1 cellular context compared by ENCODE assay signal in the genomic region with DNA sequence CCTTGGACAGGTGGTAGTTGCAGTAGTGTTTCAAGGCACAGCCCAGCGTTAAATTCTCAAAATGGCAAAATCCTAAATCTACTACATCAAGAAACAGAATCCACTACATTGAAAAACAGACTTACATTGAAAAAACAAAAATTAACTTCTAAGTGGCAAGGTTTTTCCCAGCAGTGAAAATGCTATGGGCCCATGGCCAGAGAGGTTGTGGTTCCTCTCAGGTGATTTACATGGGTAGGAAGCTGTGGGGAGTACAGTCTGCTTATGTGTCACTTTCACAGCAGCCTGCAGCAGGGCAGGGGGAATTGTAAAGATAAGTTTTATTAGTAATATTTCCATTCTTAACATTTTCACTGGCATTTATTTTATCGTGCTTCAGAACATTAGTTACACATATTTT.
TF ChIP-seq lines count a peak whose summit lies in the region.

No MANE protein-coding gene starts in this region.

TF ChIP-seq in H1, 55 proteins besides CTCF, POLR2A, EP300 and RAD21 (continued from another document):
- TF ChIP-seq, protein P1, sequence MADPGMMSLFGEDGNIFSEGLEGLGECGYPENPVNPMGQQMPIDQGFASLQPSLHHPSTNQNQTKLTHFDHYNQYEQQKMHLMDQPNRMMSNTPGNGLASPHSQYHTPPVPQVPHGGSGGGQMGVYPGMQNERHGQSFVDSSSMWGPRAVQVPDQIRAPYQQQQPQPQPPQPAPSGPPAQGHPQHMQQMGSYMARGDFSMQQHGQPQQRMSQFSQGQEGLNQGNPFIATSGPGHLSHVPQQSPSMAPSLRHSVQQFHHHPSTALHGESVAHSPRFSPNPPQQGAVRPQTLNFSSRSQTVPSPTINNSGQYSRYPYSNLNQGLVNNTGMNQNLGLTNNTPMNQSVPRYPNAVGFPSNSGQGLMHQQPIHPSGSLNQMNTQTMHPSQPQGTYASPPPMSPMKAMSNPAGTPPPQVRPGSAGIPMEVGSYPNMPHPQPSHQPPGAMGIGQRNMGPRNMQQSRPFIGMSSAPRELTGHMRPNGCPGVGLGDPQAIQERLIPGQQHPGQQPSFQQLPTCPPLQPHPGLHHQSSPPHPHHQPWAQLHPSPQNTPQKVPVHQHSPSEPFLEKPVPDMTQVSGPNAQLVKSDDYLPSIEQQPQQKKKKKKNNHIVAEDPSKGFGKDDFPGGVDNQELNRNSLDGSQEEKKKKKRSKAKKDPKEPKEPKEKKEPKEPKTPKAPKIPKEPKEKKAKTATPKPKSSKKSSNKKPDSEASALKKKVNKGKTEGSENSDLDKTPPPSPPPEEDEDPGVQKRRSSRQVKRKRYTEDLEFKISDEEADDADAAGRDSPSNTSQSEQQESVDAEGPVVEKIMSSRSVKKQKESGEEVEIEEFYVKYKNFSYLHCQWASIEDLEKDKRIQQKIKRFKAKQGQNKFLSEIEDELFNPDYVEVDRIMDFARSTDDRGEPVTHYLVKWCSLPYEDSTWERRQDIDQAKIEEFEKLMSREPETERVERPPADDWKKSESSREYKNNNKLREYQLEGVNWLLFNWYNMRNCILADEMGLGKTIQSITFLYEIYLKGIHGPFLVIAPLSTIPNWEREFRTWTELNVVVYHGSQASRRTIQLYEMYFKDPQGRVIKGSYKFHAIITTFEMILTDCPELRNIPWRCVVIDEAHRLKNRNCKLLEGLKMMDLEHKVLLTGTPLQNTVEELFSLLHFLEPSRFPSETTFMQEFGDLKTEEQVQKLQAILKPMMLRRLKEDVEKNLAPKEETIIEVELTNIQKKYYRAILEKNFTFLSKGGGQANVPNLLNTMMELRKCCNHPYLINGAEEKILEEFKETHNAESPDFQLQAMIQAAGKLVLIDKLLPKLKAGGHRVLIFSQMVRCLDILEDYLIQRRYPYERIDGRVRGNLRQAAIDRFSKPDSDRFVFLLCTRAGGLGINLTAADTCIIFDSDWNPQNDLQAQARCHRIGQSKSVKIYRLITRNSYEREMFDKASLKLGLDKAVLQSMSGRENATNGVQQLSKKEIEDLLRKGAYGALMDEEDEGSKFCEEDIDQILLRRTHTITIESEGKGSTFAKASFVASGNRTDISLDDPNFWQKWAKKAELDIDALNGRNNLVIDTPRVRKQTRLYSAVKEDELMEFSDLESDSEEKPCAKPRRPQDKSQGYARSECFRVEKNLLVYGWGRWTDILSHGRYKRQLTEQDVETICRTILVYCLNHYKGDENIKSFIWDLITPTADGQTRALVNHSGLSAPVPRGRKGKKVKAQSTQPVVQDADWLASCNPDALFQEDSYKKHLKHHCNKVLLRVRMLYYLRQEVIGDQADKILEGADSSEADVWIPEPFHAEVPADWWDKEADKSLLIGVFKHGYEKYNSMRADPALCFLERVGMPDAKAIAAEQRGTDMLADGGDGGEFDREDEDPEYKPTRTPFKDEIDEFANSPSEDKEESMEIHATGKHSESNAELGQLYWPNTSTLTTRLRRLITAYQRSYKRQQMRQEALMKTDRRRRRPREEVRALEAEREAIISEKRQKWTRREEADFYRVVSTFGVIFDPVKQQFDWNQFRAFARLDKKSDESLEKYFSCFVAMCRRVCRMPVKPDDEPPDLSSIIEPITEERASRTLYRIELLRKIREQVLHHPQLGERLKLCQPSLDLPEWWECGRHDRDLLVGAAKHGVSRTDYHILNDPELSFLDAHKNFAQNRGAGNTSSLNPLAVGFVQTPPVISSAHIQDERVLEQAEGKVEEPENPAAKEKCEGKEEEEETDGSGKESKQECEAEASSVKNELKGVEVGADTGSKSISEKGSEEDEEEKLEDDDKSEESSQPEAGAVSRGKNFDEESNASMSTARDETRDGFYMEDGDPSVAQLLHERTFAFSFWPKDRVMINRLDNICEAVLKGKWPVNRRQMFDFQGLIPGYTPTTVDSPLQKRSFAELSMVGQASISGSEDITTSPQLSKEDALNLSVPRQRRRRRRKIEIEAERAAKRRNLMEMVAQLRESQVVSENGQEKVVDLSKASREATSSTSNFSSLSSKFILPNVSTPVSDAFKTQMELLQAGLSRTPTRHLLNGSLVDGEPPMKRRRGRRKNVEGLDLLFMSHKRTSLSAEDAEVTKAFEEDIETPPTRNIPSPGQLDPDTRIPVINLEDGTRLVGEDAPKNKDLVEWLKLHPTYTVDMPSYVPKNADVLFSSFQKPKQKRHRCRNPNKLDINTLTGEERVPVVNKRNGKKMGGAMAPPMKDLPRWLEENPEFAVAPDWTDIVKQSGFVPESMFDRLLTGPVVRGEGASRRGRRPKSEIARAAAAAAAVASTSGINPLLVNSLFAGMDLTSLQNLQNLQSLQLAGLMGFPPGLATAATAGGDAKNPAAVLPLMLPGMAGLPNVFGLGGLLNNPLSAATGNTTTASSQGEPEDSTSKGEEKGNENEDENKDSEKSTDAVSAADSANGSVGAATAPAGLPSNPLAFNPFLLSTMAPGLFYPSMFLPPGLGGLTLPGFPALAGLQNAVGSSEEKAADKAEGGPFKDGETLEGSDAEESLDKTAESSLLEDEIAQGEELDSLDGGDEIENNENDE (IDR thresholded peaks at IDR 0.05; ENCODE audit: insufficient replicate concordance, low read length): no peak
- TF ChIP-seq RNF2 (IDR thresholded peaks at IDR 0.05; ENCODE audit: borderline replicate concordance, low read depth, low read length, missing control alignments, poor library complexity, severe bottlenecking) (no peak), SIN3A (conservative IDR thresholded peaks at IDR 0.05 in 1 of 2, IDR thresholded peaks at IDR 0.05 in 1 of 2; ENCODE audit: low read depth in 1 of 2, low read length in 2 of 2) (no peak), TAF7 (optimal IDR thresholded peaks at IDR 0.05; ENCODE audit: borderline replicate concordance, low read depth, low read length) (no peak), TCF12 (IDR thresholded peaks at IDR 0.05; ENCODE audit: low read depth, low read length) (no peak), EZH2 (IDR thresholded peaks at IDR 0.05; ENCODE audit: low read depth, low read length, severe bottlenecking) (no peak), MAFK (IDR thresholded peaks at IDR 0.05; ENCODE audit: low read depth, low read length) (no peak), SP1 (IDR thresholded peaks at IDR 0.05; ENCODE audit: low read depth, low read length) (no peak), CHD1 (IDR thresholded peaks at IDR 0.05; ENCODE audit: low read depth, low read length) (no peak), SIRT6 (IDR thresholded peaks at IDR 0.05; ENCODE audit: low read length) (no peak), SAP30 (IDR thresholded peaks at IDR 0.05; ENCODE audit: insufficient read depth, insufficient replicate concordance, low read length) (no peak), CTBP2 (IDR thresholded peaks at IDR 0.05; ENCODE audit: borderline replicate concordance, insufficient read depth, insufficient read length, low read length) (no peak), BRCA1 (IDR thresholded peaks at IDR 0.05; ENCODE audit: low read depth, low read length) (no peak)
